1 cellular context compared by ENCODE assay signal in the genomic region with DNA sequence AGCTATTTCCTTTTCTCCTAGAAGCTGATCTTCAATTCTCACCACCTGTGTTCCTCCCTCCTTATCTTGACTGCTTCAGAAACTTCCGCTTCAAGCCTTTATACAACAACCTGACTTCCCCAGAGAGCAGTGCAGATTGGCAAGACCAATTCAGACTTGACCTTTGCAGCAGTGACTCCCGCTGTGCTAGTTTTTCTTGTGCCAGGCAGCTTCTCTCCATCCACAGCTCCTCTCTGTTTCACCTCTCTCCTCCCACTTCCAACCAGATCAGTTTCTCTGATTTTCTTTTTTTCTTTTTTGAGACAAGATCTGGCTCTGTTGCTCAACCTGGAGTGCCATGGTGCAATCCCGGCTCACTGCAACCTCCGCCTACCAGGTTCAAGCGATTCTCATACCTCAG.
TF ChIP-seq lines count a peak whose summit lies in the region.

No MANE protein-coding gene starts in this region.

TF ChIP-seq in HEK293T, 16 proteins besides CTCF, POLR2A, EP300 and RAD21:
- no peak for TF ChIP-seq FOXM1 (IDR thresholded peaks at IDR 0.05; ENCODE audit: borderline replicate concordance)
- TF ChIP-seq, protein P1, sequence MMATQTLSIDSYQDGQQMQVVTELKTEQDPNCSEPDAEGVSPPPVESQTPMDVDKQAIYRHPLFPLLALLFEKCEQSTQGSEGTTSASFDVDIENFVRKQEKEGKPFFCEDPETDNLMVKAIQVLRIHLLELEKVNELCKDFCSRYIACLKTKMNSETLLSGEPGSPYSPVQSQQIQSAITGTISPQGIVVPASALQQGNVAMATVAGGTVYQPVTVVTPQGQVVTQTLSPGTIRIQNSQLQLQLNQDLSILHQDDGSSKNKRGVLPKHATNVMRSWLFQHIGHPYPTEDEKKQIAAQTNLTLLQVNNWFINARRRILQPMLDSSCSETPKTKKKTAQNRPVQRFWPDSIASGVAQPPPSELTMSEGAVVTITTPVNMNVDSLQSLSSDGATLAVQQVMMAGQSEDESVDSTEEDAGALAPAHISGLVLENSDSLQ (IDR thresholded peaks at IDR 0.05): no peak
- no peak for TF ChIP-seq FOXA1 (IDR thresholded peaks at IDR 0.05)
- no peak for TF ChIP-seq SP1 (IDR thresholded peaks at IDR 0.05)
- no peak for TF ChIP-seq SUZ12 (IDR thresholded peaks at IDR 0.05)
- no peak for TF ChIP-seq TARDBP (IDR thresholded peaks at IDR 0.05)
- TF ChIP-seq ZNF384 (IDR thresholded peaks at IDR 0.05): no peak
- TF ChIP-seq L3MBTL2 (conservative IDR thresholded peaks at IDR 0.05): no peak
